1 cellular context compared by ENCODE assay signal in the genomic region with DNA sequence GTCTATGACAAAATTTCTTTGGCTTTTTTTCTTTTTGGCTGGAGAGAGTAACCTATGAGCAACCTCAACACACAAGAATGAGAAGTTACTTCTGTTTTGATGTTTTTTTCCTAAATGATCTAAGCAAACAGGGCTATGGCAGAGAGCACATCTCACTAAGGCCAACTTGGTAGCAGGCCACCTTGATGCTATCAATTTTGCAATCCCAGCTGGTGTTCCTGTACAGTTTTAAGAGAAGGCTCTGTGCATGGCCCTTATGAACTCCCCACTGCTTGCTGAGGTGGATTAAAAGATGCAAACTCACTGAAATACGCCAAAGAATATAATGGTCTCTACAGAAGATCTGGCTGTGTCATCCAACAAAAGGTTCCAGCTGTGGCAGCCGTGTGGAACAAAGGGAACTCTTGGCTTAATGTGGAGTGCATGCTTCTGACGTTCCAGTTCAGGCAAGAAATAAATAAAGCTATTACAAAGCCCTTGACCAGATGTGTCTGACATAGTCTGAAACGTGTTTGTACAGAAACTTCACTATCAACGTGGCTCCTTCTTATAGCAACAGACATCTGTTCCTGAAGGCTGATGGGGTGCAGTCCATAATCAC.
TF ChIP-seq lines count a peak whose summit lies in the region.

No MANE protein-coding gene starts in this region.

TF ChIP-seq in H1, 55 proteins besides CTCF, POLR2A, EP300 and RAD21:
- no peak for TF ChIP-seq SAP30 (IDR thresholded peaks at IDR 0.05; ENCODE audit: insufficient read depth, insufficient replicate concordance, low read length)
- TF ChIP-seq CEBPB (IDR thresholded peaks at IDR 0.05; ENCODE audit: low read depth, low read length), result no peak
- no peak for TF ChIP-seq JUND (IDR thresholded peaks at IDR 0.05; ENCODE audit: low read length)
- no peak for TF ChIP-seq CREB1 (IDR thresholded peaks at IDR 0.05)
- TF ChIP-seq TCF12 (IDR thresholded peaks at IDR 0.05; ENCODE audit: low read depth, low read length), result no peak
- TF ChIP-seq MAFK (IDR thresholded peaks at IDR 0.05; ENCODE audit: low read depth, low read length), result no peak
- no peak for TF ChIP-seq RFX5 (IDR thresholded peaks at IDR 0.05; ENCODE audit: borderline replicate concordance, low read depth, low read length)
